Comparison of ENCODE assay signal across 1 cellular context in genomic region chr1:54814148-54814498, GRCh38.
TF ChIP-seq lines count a peak whose summit lies in the region.

No MANE protein-coding gene starts in this region.

TF ChIP-seq in GM23338, 12 proteins besides CTCF, POLR2A, EP300 and RAD21:
- TF ChIP-seq ZNF331 (CRISPR knock-in tag; IDR thresholded peaks at IDR 0.05; ENCODE audit: low read depth) (no peak), ZNF462 (CRISPR knock-in tag; IDR thresholded peaks at IDR 0.05) (no peak), STAT1 (IDR thresholded peaks at IDR 0.05; ENCODE audit: unreplicated experiment) (no peak), JUNB (IDR thresholded peaks at IDR 0.05; ENCODE audit: unreplicated experiment) (no peak), EZH2phosphoT487 (IDR thresholded peaks at IDR 0.05; ENCODE audit: unreplicated experiment) (no peak), ZNF114 (CRISPR knock-in tag; IDR thresholded peaks at IDR 0.05) (no peak), POLR2AphosphoS5 (IDR thresholded peaks at IDR 0.05; ENCODE audit: low read depth) (no peak), NANOG (IDR thresholded peaks at IDR 0.05; ENCODE audit: borderline replicate concordance) (no peak), CREB1 (CRISPR knock-in tag; IDR thresholded peaks at IDR 0.05; ENCODE audit: low read depth) (no peak), EZH2 (IDR thresholded peaks at IDR 0.05; ENCODE audit: low read depth, unreplicated experiment) (no peak), ETS1 (IDR thresholded peaks at IDR 0.05) (no peak)
- TF ChIP-seq, protein P1, sequence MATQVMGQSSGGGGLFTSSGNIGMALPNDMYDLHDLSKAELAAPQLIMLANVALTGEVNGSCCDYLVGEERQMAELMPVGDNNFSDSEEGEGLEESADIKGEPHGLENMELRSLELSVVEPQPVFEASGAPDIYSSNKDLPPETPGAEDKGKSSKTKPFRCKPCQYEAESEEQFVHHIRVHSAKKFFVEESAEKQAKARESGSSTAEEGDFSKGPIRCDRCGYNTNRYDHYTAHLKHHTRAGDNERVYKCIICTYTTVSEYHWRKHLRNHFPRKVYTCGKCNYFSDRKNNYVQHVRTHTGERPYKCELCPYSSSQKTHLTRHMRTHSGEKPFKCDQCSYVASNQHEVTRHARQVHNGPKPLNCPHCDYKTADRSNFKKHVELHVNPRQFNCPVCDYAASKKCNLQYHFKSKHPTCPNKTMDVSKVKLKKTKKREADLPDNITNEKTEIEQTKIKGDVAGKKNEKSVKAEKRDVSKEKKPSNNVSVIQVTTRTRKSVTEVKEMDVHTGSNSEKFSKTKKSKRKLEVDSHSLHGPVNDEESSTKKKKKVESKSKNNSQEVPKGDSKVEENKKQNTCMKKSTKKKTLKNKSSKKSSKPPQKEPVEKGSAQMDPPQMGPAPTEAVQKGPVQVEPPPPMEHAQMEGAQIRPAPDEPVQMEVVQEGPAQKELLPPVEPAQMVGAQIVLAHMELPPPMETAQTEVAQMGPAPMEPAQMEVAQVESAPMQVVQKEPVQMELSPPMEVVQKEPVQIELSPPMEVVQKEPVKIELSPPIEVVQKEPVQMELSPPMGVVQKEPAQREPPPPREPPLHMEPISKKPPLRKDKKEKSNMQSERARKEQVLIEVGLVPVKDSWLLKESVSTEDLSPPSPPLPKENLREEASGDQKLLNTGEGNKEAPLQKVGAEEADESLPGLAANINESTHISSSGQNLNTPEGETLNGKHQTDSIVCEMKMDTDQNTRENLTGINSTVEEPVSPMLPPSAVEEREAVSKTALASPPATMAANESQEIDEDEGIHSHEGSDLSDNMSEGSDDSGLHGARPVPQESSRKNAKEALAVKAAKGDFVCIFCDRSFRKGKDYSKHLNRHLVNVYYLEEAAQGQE (IDR thresholded peaks at IDR 0.05; ENCODE audit: unreplicated experiment), result no peak
